In the genomic region with DNA sequence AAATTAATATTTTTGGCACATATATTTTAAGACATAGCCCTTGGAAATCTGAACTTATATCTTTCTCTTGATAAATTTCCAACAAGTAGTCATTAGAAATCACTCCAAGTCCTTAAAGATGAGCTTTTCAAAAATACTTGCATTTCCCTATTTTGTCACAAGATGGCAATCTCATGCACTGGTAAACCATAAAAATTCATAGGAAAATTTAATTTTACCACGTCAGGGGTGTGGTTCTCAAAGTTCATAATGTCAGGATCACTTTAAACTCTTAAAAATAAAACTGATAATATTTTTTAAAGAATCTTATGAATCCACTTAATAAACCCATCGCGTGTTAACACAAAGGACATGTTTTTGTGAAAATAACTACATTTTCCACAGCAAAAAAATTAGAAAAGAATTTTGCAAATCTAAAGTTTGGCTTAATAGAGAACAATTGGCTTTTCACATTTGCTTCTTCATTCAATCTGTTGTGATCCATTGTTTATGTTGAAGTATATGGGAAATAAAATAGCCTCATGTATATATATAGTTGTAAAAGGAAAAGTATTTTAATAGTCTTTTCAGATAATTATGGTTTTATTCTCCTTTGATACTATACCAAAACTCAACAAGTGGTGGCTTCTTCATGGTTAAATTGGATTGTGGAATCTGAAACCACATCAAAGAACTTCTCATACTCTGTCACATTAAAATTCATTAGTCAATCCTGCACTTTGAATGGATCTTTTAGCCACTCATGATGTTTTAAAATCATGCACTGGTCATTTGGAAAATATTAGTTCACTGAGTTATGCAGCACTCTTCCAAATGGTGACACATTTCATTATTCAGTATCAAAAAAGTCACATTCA, we compare ENCODE assay signal across 9 cellular contexts.
DNase-seq lines count a peak whose midpoint lies in the region; ATAC-seq and TF ChIP-seq lines count a peak whose summit lies in the region.
"Had no signal": no experiment of that assay in that cellular context is flagged by ENCODE, and none has a peak within 500 bp of the region (broad histone marks: within the 10 kb centered on the region; RNA-seq: fewer than 3 reads in every experiment).

No MANE protein-coding gene starts in this region.

- no peaks in the 10 kb centered on the region for H3K4me1 Mint-ChIP-seq in WTC11
- H3K4me1 Mint-ChIP-seq: immature natural killer cell had no signal

- peaks cover 10% of the 10 kb centered on the region for H3K27me3 ChIP-seq in DND-41 (ENCODE audit: insufficient read depth, low read length, poor library complexity)

- H3K27ac Mint-ChIP-seq in WTC11 = no peak overlapping the region
- H3K27ac Mint-ChIP-seq: immature natural killer cell had no signal

- CTCF ChIA-PET in WTC11 (lab: Charles Lee) = interaction anchor here (0.6 to 1.0 kb wide), 27 partner anchors 8 to 632 kb away, joined by 3 to 10 read pairs (median 3); a partner anchor contains a TSS

- no peaks in the 10 kb centered on the region for H3K79me2 ChIP-seq in DND-41 (ENCODE audit: insufficient read depth, low read length)

- H3K36me3 ChIP-seq in DND-41 (ENCODE audit: insufficient read depth, low read length) = no peaks in the 10 kb centered on the region

- no peaks in the 10 kb centered on the region for H3K4me1 ChIP-seq in DND-41 (ENCODE audit: insufficient read depth, low read length)

- no peak overlapping the region for H3K4me2 ChIP-seq in DND-41 (ENCODE audit: insufficient read depth, low read length)

- H3K27me3 Mint-ChIP-seq in WTC11 (ENCODE audit: low read depth) = no peaks in the 10 kb centered on the region

- no peak overlapping the region for H3K4me3 Mint-ChIP-seq in WTC11
- H3K4me3 Mint-ChIP-seq: immature natural killer cell had no signal

- no peak overlapping the region for H2AFZ ChIP-seq in DND-41 (ENCODE audit: low read depth, low read length)

- POLR2A ChIA-PET in WTC11 (lab: Charles Lee) = no interaction called here

- H3K36me3 Mint-ChIP-seq in WTC11 = no peaks in the 10 kb centered on the region
- H3K36me3 Mint-ChIP-seq: immature natural killer cell had no signal

- no peaks in the 10 kb centered on the region for H4K20me1 ChIP-seq in DND-41 (ENCODE audit: insufficient read depth, low read length)

- TF ChIP-seq CTCF in DND-41 (IDR thresholded peaks at IDR 0.05; ENCODE audit: borderline replicate concordance, extremely low read depth, low read length, poor library complexity, severe bottlenecking) = peak; percentile 63
- TF ChIP-seq CTCF in WTC11 (IDR thresholded peaks at IDR 0.05) = peak; percentile 41

- no peak overlapping the region for H3K9ac ChIP-seq in DND-41 (ENCODE audit: low read depth, low read length)

- ATAC-seq in DND-41 (ENCODE audit: insufficient read depth, low read depth) (no peak), WTC11 (no peak), GM21723 (IDR thresholded peaks at IDR 0.05; ENCODE audit: unreplicated experiment) (no peak)

- DNase-seq in DND-41 (no peak), LHCN-M2 (ENCODE audit: low read depth) (peak; percentile 19), WTC11 (ENCODE audit: low spot score) (no peak), kidney glomerular epithelial cell (lab: John Stamatoyannopoulos, UW) (peak; percentile 24), nucleus accumbens (lab: John Stamatoyannopoulos, UW) (no peak), mucosa of gallbladder (ENCODE audit: low spot score) (no peak), activated T-cell treated with anti-CD3 and anti-CD28 coated beads for 4 hours (no peak)

- H3K27ac ChIP-seq in DND-41 (ENCODE audit: low read length) = no peak overlapping the region

- H3K9me3 Mint-ChIP-seq in WTC11 = peaks cover 3% of the 10 kb centered on the region
- H3K9me3 Mint-ChIP-seq: immature natural killer cell had no signal

- no peaks in the 10 kb centered on the region for H3K9me3 ChIP-seq in DND-41 (ENCODE audit: insufficient read depth, low read length, severe bottlenecking)

- H3K4me3 ChIP-seq in DND-41 (ENCODE audit: low read depth in 1 of 2, low read length in 2 of 2) = no peak overlapping the region

TF ChIP-seq in WTC11, 78 proteins besides CTCF, POLR2A, EP300 and RAD21:
- TF ChIP-seq ZNF416 (CRISPR knock-in tag; IDR thresholded peaks at IDR 0.05) (no peak), CREB1 (CRISPR knock-in tag; IDR thresholded peaks at IDR 0.05) (no peak), NFE2L1 (CRISPR knock-in tag; IDR thresholded peaks at IDR 0.05) (no peak), FOXP1 (CRISPR knock-in tag; IDR thresholded peaks at IDR 0.05; ENCODE audit: borderline replicate concordance) (no peak)
- TF ChIP-seq, protein P1, sequence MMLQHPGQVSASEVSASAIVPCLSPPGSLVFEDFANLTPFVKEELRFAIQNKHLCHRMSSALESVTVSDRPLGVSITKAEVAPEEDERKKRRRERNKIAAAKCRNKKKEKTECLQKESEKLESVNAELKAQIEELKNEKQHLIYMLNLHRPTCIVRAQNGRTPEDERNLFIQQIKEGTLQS (CRISPR knock-in tag; conservative IDR thresholded peaks at IDR 0.05) = no peak
- TF ChIP-seq, protein P2, sequence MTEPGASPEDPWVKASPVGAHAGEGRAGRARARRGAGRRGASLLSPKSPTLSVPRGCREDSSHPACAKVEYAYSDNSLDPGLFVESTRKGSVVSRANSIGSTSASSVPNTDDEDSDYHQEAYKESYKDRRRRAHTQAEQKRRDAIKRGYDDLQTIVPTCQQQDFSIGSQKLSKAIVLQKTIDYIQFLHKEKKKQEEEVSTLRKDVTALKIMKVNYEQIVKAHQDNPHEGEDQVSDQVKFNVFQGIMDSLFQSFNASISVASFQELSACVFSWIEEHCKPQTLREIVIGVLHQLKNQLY (CRISPR knock-in tag; IDR thresholded peaks at IDR 0.05) = no peak

Comparison
In these comparisons a context has a peak if more than half of its experiments do, and no peak if none do; other contexts are left out.
1. DNase-seq: peak in LHCN-M2 (single experiment) and kidney glomerular epithelial cell (single experiment); none in DND-41 (single experiment), WTC11 (single experiment), nucleus accumbens (0 of 56), mucosa of gallbladder (single experiment) and activated T-cell treated with anti-CD3 and anti-CD28 coated beads for 4 hours (single experiment).